ENCODE assay signal across 1 cellular context in genomic region chr11:72075756-72076155, GRCh38.
TF ChIP-seq lines count a peak whose summit lies in the region.

No MANE protein-coding gene starts in this region.

TF ChIP-seq in HEK293T, 16 proteins besides CTCF, POLR2A, EP300 and RAD21:
- TF ChIP-seq LEF1 (IDR thresholded peaks at IDR 0.05; ENCODE audit: borderline replicate concordance) (no peak), NFRKB (IDR thresholded peaks at IDR 0.05) (no peak)
